In genomic region chr22:32080904-32081303, GRCh38 we compare ENCODE assay signal across 8 cellular contexts.
DNase-seq lines count a peak whose midpoint lies in the region; ATAC-seq and TF ChIP-seq lines count a peak whose summit lies in the region.

No MANE protein-coding gene starts in this region.

- peaks cover 7% of the 10 kb centered on the region for H3K27me3 Mint-ChIP-seq in activated T-cell treated with anti-CD3 and anti-CD28 coated beads, Interleukin-2, amount 50 U/mL, for 24 hours
- peaks cover 3% of the 10 kb centered on the region for H3K27me3 Mint-ChIP-seq in nephron progenitor cell (ENCODE audit: low read depth, poor library complexity)

- peak; percentile 58 for TF ChIP-seq CTCF in nephron progenitor cell (IDR thresholded peaks at IDR 0.05)

- DNase-seq in activated T-cell treated with anti-CD3 and anti-CD28 coated beads for 1 hour (ENCODE audit: low read depth) (peak; percentile 1), Kasumi-1 (lab: John Stamatoyannopoulos, UW) (peak; percentile 63 to 75), SKM-1 (lab: John Stamatoyannopoulos, UW; ENCODE audit: unreplicated experiment) (peak; percentile 46), erythroblast (lab: John Stamatoyannopoulos, UW) (peak; percentile 39 to 55), nephron progenitor cell (no peak)
- no peak for DNase-seq in activated T-cell treated with anti-CD3 and anti-CD28 coated beads, Interleukin-2, amount 50 U/mL, for 24 hours

- H3K27ac Mint-ChIP-seq in activated T-cell treated with anti-CD3 and anti-CD28 coated beads, Interleukin-2, amount 50 U/mL, for 24 hours = no peak overlapping the region
- no peak overlapping the region for H3K27ac Mint-ChIP-seq in nephron progenitor cell

- no peak for ATAC-seq in GM19324 (IDR thresholded peaks at IDR 0.05; ENCODE audit: low FRiP score, unreplicated experiment)
- ATAC-seq in HG03025 (IDR thresholded peaks at IDR 0.05; ENCODE audit: low FRiP score, unreplicated experiment) = no peak

- no peaks in the 10 kb centered on the region for H3K9me3 Mint-ChIP-seq in activated T-cell treated with anti-CD3 and anti-CD28 coated beads, Interleukin-2, amount 50 U/mL, for 24 hours
- no peaks in the 10 kb centered on the region for H3K9me3 Mint-ChIP-seq in nephron progenitor cell

- H3K4me3 Mint-ChIP-seq in activated T-cell treated with anti-CD3 and anti-CD28 coated beads, Interleukin-2, amount 50 U/mL, for 24 hours = no peak overlapping the region
- H3K4me3 Mint-ChIP-seq in nephron progenitor cell = no peak overlapping the region

- no peak for TF ChIP-seq POLR2A in erythroblast (IDR thresholded peaks at IDR 0.05; ENCODE audit: low read length)

- H3K4me1 Mint-ChIP-seq in activated T-cell treated with anti-CD3 and anti-CD28 coated beads, Interleukin-2, amount 50 U/mL, for 24 hours (ENCODE audit: low read depth) = no peaks in the 10 kb centered on the region
- no peaks in the 10 kb centered on the region for H3K4me1 Mint-ChIP-seq in nephron progenitor cell

- no peaks in the 10 kb centered on the region for H3K36me3 Mint-ChIP-seq in activated T-cell treated with anti-CD3 and anti-CD28 coated beads, Interleukin-2, amount 50 U/mL, for 24 hours (ENCODE audit: low read depth)
- H3K36me3 Mint-ChIP-seq in nephron progenitor cell (ENCODE audit: low read depth) = no peaks in the 10 kb centered on the region

Comparison
In these comparisons a context has a peak if more than half of its experiments do, and no peak if none do; other contexts are left out.
1. DNase-seq: peak in activated T-cell treated with anti-CD3 and anti-CD28 coated beads for 1 hour (single experiment), Kasumi-1 (2 of 2), SKM-1 (single experiment) and erythroblast (2 of 2); none in activated T-cell treated with anti-CD3 and anti-CD28 coated beads, Interleukin-2, amount 50 U/mL, for 24 hours (single experiment) and nephron progenitor cell (single experiment).